Comparison of ENCODE assay signal across 1 cellular context in the genomic region with DNA sequence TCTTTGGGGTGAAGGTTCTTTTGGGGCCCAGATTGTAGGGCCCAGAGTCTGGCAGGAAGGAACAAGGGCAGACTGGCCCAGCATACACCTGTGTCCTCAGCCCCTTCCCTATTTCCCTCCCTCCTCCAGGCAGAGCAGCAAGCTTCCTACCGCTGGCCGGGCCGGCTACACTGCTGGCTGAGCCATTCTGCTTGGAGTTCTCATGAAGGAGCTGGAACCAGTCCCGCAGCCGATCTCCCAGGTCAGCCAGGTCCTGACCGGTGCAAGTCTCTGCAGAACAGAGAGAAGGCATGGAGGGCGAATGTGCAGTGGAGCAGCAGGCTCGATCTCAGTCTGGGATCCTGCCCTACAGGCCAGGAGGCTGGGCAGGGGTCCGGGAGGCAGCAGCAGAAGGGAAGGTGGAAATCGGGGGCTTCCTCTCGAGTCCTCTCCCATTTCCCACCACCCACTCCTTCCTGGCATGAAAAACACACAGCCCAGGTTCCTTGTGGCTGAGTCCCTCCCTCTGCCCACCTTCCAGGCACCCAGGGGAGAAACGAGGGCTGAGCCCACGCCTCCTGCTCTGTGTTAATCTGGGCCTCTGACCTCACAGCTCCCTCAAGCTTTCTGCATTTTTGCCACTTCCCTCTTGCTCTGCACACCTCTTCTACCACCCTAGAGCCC.
A peak's percentile ranks its signal among the peaks of the same experiment; 100 is the strongest.
TF ChIP-seq lines count a peak whose summit lies in the region.

No MANE protein-coding gene starts in this region.

TF ChIP-seq in GM12891, 5 proteins besides CTCF, POLR2A, EP300 and RAD21:
- TF ChIP-seq POLR2AphosphoS5 (IDR thresholded peaks at IDR 0.05; ENCODE audit: low read depth, low read length) (no peak), SPI1 (IDR thresholded peaks at IDR 0.05; ENCODE audit: low read depth, low read length) (peak; percentile 20; the same call in 1 of the 2 replicates)
